10 cellular contexts compared by ENCODE assay signal in the genomic region with DNA sequence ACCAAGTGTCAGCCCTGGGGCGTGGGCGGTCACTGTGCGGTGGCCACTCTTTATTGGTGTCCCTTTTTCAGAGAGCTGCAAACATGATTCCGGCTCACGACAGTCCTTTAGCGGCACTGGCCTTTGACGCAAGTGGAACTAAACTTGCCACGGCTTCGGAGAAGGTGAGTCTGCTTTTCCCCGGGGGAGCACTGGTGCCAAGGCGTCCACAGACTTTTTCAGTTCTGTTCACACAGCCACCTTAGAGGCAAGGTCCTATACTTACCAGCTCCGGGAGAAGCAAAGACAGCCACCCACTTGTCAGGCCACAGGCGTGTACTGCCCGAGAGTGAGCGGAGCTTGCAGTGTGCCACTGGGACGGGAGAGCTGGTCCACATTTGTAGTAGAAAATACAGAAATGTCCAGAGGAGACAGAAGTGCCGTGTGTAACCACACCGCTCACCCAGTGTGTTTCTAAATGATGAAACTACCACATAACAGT.
DNase-seq lines count a peak whose midpoint lies in the region; ATAC-seq and TF ChIP-seq lines count a peak whose summit lies in the region.
"Had no signal": no experiment of that assay in that cellular context is flagged by ENCODE, and none has a peak within 500 bp of the region (broad histone marks: within the 10 kb centered on the region; RNA-seq: fewer than 3 reads in every experiment).

No MANE protein-coding gene starts in this region.

- no peak for DNase-seq in inferior parietal cortex (ENCODE audit: extremely low spot score)
- DNase-seq in cerebellar cortex (ENCODE audit: low spot score), result no peak
- DNase-seq in activated gamma-delta T cell (lab: John Stamatoyannopoulos, UW), result no peak
- DNase-seq in activated CD4-positive, alpha-beta T cell treated with anti-CD3 and anti-CD28 coated beads for 48 hours, result no peak
- DNase-seq: activated gamma-delta T cell treated with Interleukin-2 at 50 U/mL for 16 hours, OCI-M1 had no signal

- H3K4me3 Mint-ChIP-seq in dendritic cell treated with granulocyte-macrophage colony-stimulating factor and Interleukin-4, amounts not matched to agents 40 ng/mL and 50 ng/mL, for 4 days, result no peak overlapping the region

- intact Hi-C loops in dendritic cell treated with granulocyte-macrophage colony-stimulating factor and Interleukin-4, amounts not matched to agents 40 ng/mL and 50 ng/mL, for 4 days (cut with micrococcal nuclease), result no loop called here

- peaks cover 33% of the 10 kb centered on the region for H3K4me1 Mint-ChIP-seq in dendritic cell treated with granulocyte-macrophage colony-stimulating factor and Interleukin-4, amounts not matched to agents 40 ng/mL and 50 ng/mL, for 4 days (ENCODE audit: low read depth)

- H3K27me3 Mint-ChIP-seq in dendritic cell treated with granulocyte-macrophage colony-stimulating factor and Interleukin-4, amounts not matched to agents 40 ng/mL and 50 ng/mL, for 4 days, result no peaks in the 10 kb centered on the region

- H3K9me3 Mint-ChIP-seq in dendritic cell treated with granulocyte-macrophage colony-stimulating factor and Interleukin-4, amounts not matched to agents 40 ng/mL and 50 ng/mL, for 4 days, result no peaks in the 10 kb centered on the region

- ATAC-seq in GM19452 (IDR thresholded peaks at IDR 0.05; ENCODE audit: unreplicated experiment) (peak; percentile 27), HG03060 (IDR thresholded peaks at IDR 0.05; ENCODE audit: low read depth, unreplicated experiment) (peak; percentile 23)

- H3K27ac Mint-ChIP-seq in dendritic cell treated with granulocyte-macrophage colony-stimulating factor and Interleukin-4, amounts not matched to agents 40 ng/mL and 50 ng/mL, for 4 days, result peak overlapping the region; percentile 77

- H3K36me3 Mint-ChIP-seq in dendritic cell treated with granulocyte-macrophage colony-stimulating factor and Interleukin-4, amounts not matched to agents 40 ng/mL and 50 ng/mL, for 4 days (ENCODE audit: low read depth), result peaks cover 100% of the 10 kb centered on the region

- peak overlapping the region; percentile 15 for H3K4me3 ChIP-seq in GM12875 (ENCODE audit: low read depth, low read length)

- TF ChIP-seq CTCF in GM12875 (IDR thresholded peaks at IDR 0.05; ENCODE audit: borderline replicate concordance, insufficient read depth, low read depth, low read length), result no peak
